1 cellular context compared by ENCODE assay signal in the genomic region with DNA sequence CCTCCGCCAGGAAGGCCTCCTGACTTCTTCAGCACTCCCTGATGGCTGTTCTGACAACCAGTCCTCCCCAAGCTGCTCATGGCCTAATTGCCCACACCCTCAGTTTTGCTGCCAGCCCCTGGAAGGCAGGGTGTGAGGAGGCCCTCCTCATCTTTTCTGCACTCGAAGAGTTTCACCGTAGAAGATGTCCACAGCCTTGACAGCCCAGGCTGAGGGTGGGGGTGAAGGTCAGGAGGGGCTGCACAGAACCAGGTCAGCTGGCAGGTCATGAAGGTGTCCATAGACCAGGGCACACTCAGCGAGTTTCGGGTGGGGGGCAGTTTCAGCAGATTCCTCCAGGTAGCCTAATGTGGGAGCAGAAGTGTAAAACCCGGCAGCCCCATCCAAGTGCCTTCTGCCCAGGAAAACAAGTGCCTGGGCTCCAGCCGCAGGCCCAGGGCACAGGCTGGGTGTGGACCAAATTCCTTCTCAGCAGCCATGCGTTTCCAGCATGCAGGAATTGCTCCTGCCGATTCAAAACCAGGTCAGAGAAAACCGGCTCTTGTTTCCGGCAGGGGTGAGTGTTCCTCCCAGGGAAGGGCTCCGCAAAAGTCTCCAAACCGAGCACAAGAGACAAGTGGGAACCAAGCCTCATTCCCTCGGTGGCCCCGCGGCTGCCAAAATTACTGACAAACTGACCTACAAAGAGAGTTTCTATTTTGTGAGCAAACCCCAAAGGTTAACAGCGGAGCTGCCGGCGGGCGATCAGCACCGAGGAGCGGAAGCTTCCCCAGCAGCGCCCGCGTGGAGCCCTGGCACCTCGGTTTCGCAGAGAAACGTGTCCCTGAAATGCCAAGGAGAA.
TF ChIP-seq lines count a peak whose summit lies in the region.

No MANE protein-coding gene starts in this region.

TF ChIP-seq in endothelial cell of umbilical vein, 7 proteins besides CTCF, POLR2A, EP300 and RAD21 (continued from another document):
- TF ChIP-seq, protein P1, sequence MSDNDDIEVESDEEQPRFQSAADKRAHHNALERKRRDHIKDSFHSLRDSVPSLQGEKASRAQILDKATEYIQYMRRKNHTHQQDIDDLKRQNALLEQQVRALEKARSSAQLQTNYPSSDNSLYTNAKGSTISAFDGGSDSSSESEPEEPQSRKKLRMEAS (IDR thresholded peaks at IDR 0.05; ENCODE audit: insufficient read depth, insufficient read length): no peak
- TF ChIP-seq MYC (IDR thresholded peaks at IDR 0.05; ENCODE audit: low read depth, low read length) (no peak), POLR2AphosphoS5 (IDR thresholded peaks at IDR 0.05; ENCODE audit: insufficient read depth, low read depth, low read length) (no peak), EZH2 (IDR thresholded peaks at IDR 0.05; ENCODE audit: borderline replicate concordance, low read depth, low read length, severe bottlenecking) (no peak), JUN (IDR thresholded peaks at IDR 0.05; ENCODE audit: borderline replicate concordance, insufficient read depth, insufficient read length, low read depth) (no peak)
